In the genomic region with DNA sequence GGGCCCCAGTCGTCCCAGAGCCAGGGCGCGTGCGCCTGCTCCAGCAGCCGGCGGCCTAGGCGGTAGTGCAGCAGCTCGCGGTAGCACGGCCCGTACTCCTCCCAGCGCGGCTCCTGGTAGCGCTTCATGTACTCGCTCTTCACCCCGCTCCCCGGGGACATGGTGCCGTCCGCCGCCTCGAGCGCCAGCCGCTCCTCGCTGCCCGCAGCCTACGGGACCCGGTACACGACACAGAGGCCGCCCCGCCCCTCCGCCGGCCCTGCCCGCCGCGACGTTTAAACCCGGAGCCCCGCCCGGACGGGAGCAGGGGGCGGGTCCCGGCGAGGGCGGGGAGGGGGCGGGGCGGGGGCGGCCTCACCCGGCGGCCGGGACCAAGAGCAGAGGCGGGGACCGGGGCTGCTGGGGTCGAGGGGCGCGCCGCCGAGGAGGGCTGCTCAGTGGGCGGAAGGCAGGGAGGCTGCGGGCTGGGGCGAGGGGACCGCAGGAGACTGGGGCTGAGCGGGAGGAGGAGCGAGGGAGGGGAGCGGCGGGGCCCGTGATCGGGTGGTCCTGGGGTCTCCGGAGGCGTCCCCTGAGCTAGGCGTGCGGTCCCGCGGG, we compare ENCODE assay signal across 8 cellular contexts. TPM values are rescaled to one million over a fixed set of nuclear protein-coding genes. Genes with fewer than 3 reads are reported as not detected.
DNase-seq lines count a peak whose midpoint lies in the region; ATAC-seq and TF ChIP-seq lines count a peak whose summit lies in the region.

No MANE protein-coding gene starts in this region.

- no peaks in the 10 kb centered on the region for H3K36me3 Mint-ChIP-seq in activated naive CD8-positive, alpha-beta T cell treated with anti-CD3 and anti-CD28 coated beads, Interleukin-2, amount 50 U/mL, for 24 hours (ENCODE audit: low read depth)

- H3K4me1 ChIP-seq in heart left ventricle (peaks cover 0 to 42% (median 14%) of the 10 kb centered on the region in 12 donors), upper lobe of left lung (peaks cover 5 to 32% (median 18%) of the 10 kb centered on the region in 4 donors)

- peaks cover 5% of the 10 kb centered on the region; the same call in 1 of the 2 replicates for H3F3A ChIP-seq in SU-DHL-6 (ENCODE audit: insufficient read depth)

- peaks cover 45% of the 10 kb centered on the region for H3K4me1 Mint-ChIP-seq in activated naive CD8-positive, alpha-beta T cell treated with anti-CD3 and anti-CD28 coated beads, Interleukin-2, amount 50 U/mL, for 24 hours

- no peak overlapping the region for H3K27ac Mint-ChIP-seq in activated naive CD8-positive, alpha-beta T cell treated with anti-CD3 and anti-CD28 coated beads, Interleukin-2, amount 50 U/mL, for 24 hours

- H2AFZ ChIP-seq in SU-DHL-6 (ENCODE audit: low read depth, low read length, severe bottlenecking): peak overlapping the region; percentile 95

- H3K79me2 ChIP-seq in SU-DHL-6 (ENCODE audit: insufficient read depth, low read length): no peaks in the 10 kb centered on the region

- 0 out of 2 replicates have a peak, but pooled peaks cover 3% of the 10 kb centered on the region for H4K20me1 ChIP-seq in SU-DHL-6 (ENCODE audit: low read depth, low read length)

- H3K4me2 ChIP-seq in SU-DHL-6 (ENCODE audit: low read depth, low read length, poor library complexity, severe bottlenecking): peak overlapping the region; percentile 68

- TF ChIP-seq POLR2A in GM10847 (IDR thresholded peaks at IDR 0.05; ENCODE audit: extremely low read depth, insufficient read length) (peak; percentile 65), heart left ventricle (IDR thresholded peaks at IDR 0.05) (no peak), upper lobe of left lung (IDR thresholded peaks at IDR 0.05) (peak in 2 of 4 donors; percentile 29 to 76)

- peaks cover 11% of the 10 kb centered on the region for H3K27me3 Mint-ChIP-seq in activated naive CD8-positive, alpha-beta T cell treated with anti-CD3 and anti-CD28 coated beads, Interleukin-2, amount 50 U/mL, for 24 hours

- H3K27ac ChIP-seq in SU-DHL-6 (ENCODE audit: low read depth, low read length) (peak overlapping the region; percentile 48), heart left ventricle (peak overlapping the region; percentile 55 to 97 (median 92)), upper lobe of left lung (peak overlapping the region; percentile 85 to 92 (median 90))

- H3K4me3 Mint-ChIP-seq in activated naive CD8-positive, alpha-beta T cell treated with anti-CD3 and anti-CD28 coated beads, Interleukin-2, amount 50 U/mL, for 24 hours: peak overlapping the region; percentile 79

- intact Hi-C loops in heart left ventricle (cut with DNase I) (loop anchor here in 3 of 10 donors (2.0 to 5.0 kb wide), 3 partner anchors 72 to 80 kb away; a partner anchor contains a TSS), posterior cingulate gyrus (cut with DNase I) (loop anchor here (1.0 to 5.0 kb wide), 2 partner anchors 71 to 140 kb away; a partner anchor contains a TSS)

- no peak for TF ChIP-seq EP300 in upper lobe of left lung (IDR thresholded peaks at IDR 0.05)

- peak overlapping the region; percentile 65 for H3K4me3 ChIP-seq in HFF-Myc (replicated peaks; ENCODE audit: low read depth, low read length)
- H3K4me3 ChIP-seq in SU-DHL-6 (ENCODE audit: insufficient read depth, low read length, poor library complexity, severe bottlenecking): peak overlapping the region; percentile 68
- peak overlapping the region; percentile 69 to 99 (median 92) for H3K4me3 ChIP-seq in heart left ventricle
- H3K4me3 ChIP-seq in upper lobe of left lung: peak overlapping the region; percentile 84 to 98 (median 95)

- H3K9me3 Mint-ChIP-seq in activated naive CD8-positive, alpha-beta T cell treated with anti-CD3 and anti-CD28 coated beads, Interleukin-2, amount 50 U/mL, for 24 hours: peaks cover 6% of the 10 kb centered on the region

- no peaks in the 10 kb centered on the region for H3K27me3 ChIP-seq in SU-DHL-6 (ENCODE audit: low read length)
- no peaks in the 10 kb centered on the region for H3K27me3 ChIP-seq in heart left ventricle
- H3K27me3 ChIP-seq in upper lobe of left lung: no peaks in the 10 kb centered on the region

- DNase-seq in HFF-Myc (ENCODE audit: extremely low read depth, low read depth) (no peak), MV-4-11 (lab: John Stamatoyannopoulos, UW) (peak; percentile 55), heart left ventricle (peak; percentile 85 to 93 (median 89)), posterior cingulate gyrus (peak; percentile 86 to 99 (median 90)), upper lobe of left lung (peak; percentile 89 to 97)
- DNase-seq in activated naive CD8-positive, alpha-beta T cell treated with anti-CD3 and anti-CD28 coated beads, Interleukin-2, amount 50 U/mL, for 24 hours: peak; percentile 82

- no peaks in the 10 kb centered on the region for H3K9me3 ChIP-seq in SU-DHL-6 (ENCODE audit: insufficient read depth, low read length)
- H3K9me3 ChIP-seq in heart left ventricle: no peaks in the 10 kb centered on the region
- no peaks in the 10 kb centered on the region for H3K9me3 ChIP-seq in upper lobe of left lung

- H3K36me3 ChIP-seq in SU-DHL-6 (ENCODE audit: low read length) (no peaks in the 10 kb centered on the region), heart left ventricle (no peaks in the 10 kb centered on the region), upper lobe of left lung (no peaks in the 10 kb centered on the region)

- H3K9ac ChIP-seq in SU-DHL-6 (ENCODE audit: low read length): peak overlapping the region; percentile 70

- ATAC-seq in activated naive CD8-positive, alpha-beta T cell treated with anti-CD3 and anti-CD28 coated beads, Interleukin-2, amount 50 U/mL, for 24 hours: peak; percentile 72
- ATAC-seq in heart left ventricle: peak; percentile 88 to 98 (median 96)
- peak; percentile 94 to 97 for ATAC-seq in upper lobe of left lung (ENCODE audit: low FRiP score in 2 of 2)

- 0 to 2% (median 1%) methylated on average over 8 to 73 of the region's 73 CpGs for WGBS in heart left ventricle, 4 donors
- 1% methylated on average over 41 of the region's 73 CpGs; no CpG with 5 or more reads in 1 of the 2 donors for WGBS in upper lobe of left lung, 2 donors

- no peaks in the 10 kb centered on the region for H3K9me2 ChIP-seq in SU-DHL-6 (replicated peaks; ENCODE audit: insufficient read depth, low read length)

- TF ChIP-seq CTCF in HFF-Myc (IDR thresholded peaks at IDR 0.05; ENCODE audit: low read depth, low read length, missing control alignments) (no peak), SU-DHL-6 (IDR thresholded peaks at IDR 0.05; ENCODE audit: insufficient read depth, low read length, poor library complexity, severe bottlenecking) (no peak), heart left ventricle (IDR thresholded peaks at IDR 0.05) (no peak), upper lobe of left lung (IDR thresholded peaks at IDR 0.05) (no peak)

RNA-seq across cellular contexts. Expression of a gene that starts 0.4 kb away (rescaled TPM):
- total RNA-seq in heart left ventricle (1 to 10 TPM in 8 of 9 donors, under 1 TPM in 1; 0.94 to 6.2 (median 3.0) TPM), upper lobe of left lung (10 to 100 TPM in 2 of 6 donors, 1 to 10 TPM in 4; 4.9 to 11.2 (median 7.1) TPM)
- polyA plus RNA-seq in heart left ventricle: 1 to 10 TPM; 1.1 to 1.4 TPM
